In the genomic region with DNA sequence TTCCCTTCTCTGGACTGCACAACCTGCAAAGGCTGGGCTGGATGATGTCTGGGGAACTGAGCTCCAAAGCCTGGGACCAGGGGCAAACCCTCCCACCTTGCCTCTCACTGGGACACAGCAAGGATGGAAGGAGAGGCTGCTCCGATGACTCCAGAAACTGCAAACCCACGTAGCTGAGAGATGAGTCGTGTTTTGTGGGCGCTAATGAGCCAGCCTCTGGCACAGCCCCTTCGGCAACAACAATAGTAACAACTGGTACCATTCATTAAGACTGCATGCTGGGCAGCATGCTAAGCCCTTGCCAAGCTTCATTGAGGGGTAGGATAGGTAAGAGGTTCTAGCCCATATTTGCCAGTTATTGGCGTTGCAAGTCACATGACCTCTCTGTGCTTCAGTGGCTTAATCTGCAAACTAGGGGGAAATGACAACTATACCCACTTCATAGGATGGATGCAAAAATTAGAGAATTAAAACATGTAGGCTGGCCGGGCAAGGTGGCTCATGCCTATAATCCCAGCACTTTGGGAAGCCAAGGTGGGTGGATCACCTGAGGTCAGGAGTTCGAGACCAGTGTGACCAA, we compare ENCODE assay signal across 1 cellular context.
TF ChIP-seq lines count a peak whose summit lies in the region.

No MANE protein-coding gene starts in this region.

TF ChIP-seq in HEK293, 187 proteins besides CTCF, POLR2A, EP300 and RAD21 (continued from another document):
- TF ChIP-seq, protein P1, sequence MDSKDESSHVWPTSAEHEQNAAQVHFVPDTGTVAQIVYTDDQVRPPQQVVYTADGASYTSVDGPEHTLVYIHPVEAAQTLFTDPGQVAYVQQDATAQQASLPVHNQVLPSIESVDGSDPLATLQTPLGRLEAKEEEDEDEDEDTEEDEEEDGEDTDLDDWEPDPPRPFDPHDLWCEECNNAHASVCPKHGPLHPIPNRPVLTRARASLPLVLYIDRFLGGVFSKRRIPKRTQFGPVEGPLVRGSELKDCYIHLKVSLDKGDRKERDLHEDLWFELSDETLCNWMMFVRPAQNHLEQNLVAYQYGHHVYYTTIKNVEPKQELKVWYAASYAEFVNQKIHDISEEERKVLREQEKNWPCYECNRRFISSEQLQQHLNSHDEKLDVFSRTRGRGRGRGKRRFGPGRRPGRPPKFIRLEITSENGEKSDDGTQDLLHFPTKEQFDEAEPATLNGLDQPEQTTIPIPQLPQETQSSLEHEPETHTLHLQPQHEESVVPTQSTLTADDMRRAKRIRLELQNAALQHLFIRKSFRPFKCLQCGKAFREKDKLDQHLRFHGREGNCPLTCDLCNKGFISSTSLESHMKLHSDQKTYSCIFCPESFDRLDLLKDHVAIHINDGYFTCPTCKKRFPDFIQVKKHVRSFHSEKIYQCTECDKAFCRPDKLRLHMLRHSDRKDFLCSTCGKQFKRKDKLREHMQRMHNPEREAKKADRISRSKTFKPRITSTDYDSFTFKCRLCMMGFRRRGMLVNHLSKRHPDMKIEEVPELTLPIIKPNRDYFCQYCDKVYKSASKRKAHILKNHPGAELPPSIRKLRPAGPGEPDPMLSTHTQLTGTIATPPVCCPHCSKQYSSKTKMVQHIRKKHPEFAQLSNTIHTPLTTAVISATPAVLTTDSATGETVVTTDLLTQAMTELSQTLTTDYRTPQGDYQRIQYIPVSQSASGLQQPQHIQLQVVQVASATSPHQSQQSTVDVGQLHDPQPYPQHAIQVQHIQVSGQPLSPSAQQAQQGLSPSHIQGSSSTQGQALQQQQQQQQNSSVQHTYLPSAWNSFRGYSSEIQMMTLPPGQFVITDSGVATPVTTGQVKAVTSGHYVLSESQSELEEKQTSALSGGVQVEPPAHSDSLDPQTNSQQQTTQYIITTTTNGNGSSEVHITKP (tag by site-specific recombination; IDR thresholded peaks at IDR 0.05): 0 out of 2 replicates have a peak, but pooled peaks have one; percentile 15
- TF ChIP-seq ZNF19 (tag by site-specific recombination; IDR thresholded peaks at IDR 0.05; ENCODE audit: low read depth): no peak
- TF ChIP-seq SP3 (tag by site-specific recombination; IDR thresholded peaks at IDR 0.05): no peak
- no peak for TF ChIP-seq MYNN (tag by site-specific recombination; IDR thresholded peaks at IDR 0.05; ENCODE audit: borderline replicate concordance)
- no peak for TF ChIP-seq ZNF677 (tag by site-specific recombination; IDR thresholded peaks at IDR 0.05)
- TF ChIP-seq SP7 (tag by site-specific recombination; IDR thresholded peaks at IDR 0.05): 0 out of 2 replicates have a peak, but pooled peaks have one; percentile 31
- TF ChIP-seq ZNF133 (tag by site-specific recombination; IDR thresholded peaks at IDR 0.05): no peak
- peak; percentile 75 for TF ChIP-seq ZFHX2 (tag by site-specific recombination; conservative IDR thresholded peaks at IDR 0.05)
- TF ChIP-seq ZNF248 (tag by site-specific recombination; IDR thresholded peaks at IDR 0.05): no peak
- TF ChIP-seq PRDM1 (tag by site-specific recombination; IDR thresholded peaks at IDR 0.05): no peak
- TF ChIP-seq ZNF221 (tag by site-specific recombination; IDR thresholded peaks at IDR 0.05; ENCODE audit: borderline replicate concordance): no peak
- no peak for TF ChIP-seq HOXC10 (CRISPR knock-in tag; IDR thresholded peaks at IDR 0.05)
- TF ChIP-seq ZNF843 (tag by site-specific recombination; IDR thresholded peaks at IDR 0.05): no peak
- no peak for TF ChIP-seq ZNF404 (tag by site-specific recombination; IDR thresholded peaks at IDR 0.05)
- no peak for TF ChIP-seq ZNF132 (tag by site-specific recombination; IDR thresholded peaks at IDR 0.05; ENCODE audit: borderline replicate concordance)
TF ChIP-seq in HEK293: peak in this region for 6.
